27 cellular contexts compared by ENCODE assay signal in the genomic region with DNA sequence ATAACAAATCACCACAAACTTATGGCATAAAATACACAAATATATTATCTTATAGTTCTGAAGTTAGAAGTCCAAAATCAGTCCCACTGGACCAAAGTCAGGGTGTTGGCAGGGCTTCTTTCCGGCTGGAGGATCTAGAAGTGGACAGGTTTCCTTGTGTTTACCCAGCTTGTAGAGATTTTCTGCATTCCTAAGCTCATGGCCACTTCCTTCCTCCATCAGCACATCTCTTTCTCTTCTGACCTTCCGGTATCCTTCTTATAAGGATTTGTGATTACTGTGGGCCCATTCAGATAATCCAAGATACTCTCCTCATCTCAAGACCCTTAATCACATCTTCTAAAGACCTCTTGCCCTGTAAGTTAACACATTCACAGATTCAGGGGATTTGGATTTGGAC.
"Had no signal": no experiment of that assay in that cellular context is flagged by ENCODE, and none has a peak within 500 bp of the region (broad histone marks: within the 10 kb centered on the region; RNA-seq: fewer than 3 reads in every experiment).

No MANE protein-coding gene starts in this region.

- H3K27ac ChIP-seq: esophagus squamous epithelium, heart right ventricle, lower lobe of right lung, neutrophil, pancreas, sigmoid colon, stomach, thyroid gland, vagina had no signal

- FAIRE-seq: colon, keratinocyte, pancreas had no signal

- H3K9me3 ChIP-seq: esophagus squamous epithelium, heart right ventricle, lower lobe of right lung, mucosa of descending colon, neutrophil, pancreas, sigmoid colon, stomach, thyroid gland, vagina had no signal

- H3K4me3 ChIP-seq: esophagus squamous epithelium, heart right ventricle, lower lobe of right lung, mucosa of descending colon, pancreas, sigmoid colon, stomach, thyroid gland, vagina had no signal

- H3K36me3 ChIP-seq: esophagus squamous epithelium, heart right ventricle, lower lobe of right lung, neutrophil, pancreas, sigmoid colon, stomach, thyroid gland, vagina had no signal

- ATAC-seq: heart right ventricle; left ventricle myocardium superior; lower lobe of right lung; mucosa of descending colon; natural killer cell treated with Interleukin-12 subunit alpha and Interleukin-12 subunit beta and Interleukin-15 and Interleukin-18, amount 100 ng/mL, for 72 hours; pancreas; stimulated activated effector memory CD8-positive, alpha-beta T cell treated with anti-CD3 and anti-CD28 coated beads, Interleukin-12 subunit alpha, Interleukin-12 subunit beta, amount 100 ng/mL, for 72 hours had no signal

- DNase-seq: effector CD8-positive, alpha-beta T cell; endodermal cell; erythroblast; esophagus squamous epithelium; foreskin melanocyte; glutamatergic neuron; heart right ventricle; hippocampal formation; immature natural killer cell; left ventricle myocardium superior; lower lobe of right lung; mucosa of descending colon; naive B cell; pancreas; sigmoid colon; stimulated activated CD4-positive, alpha-beta T cell treated with anti-CD3 and anti-CD28 coated beads, Interleukin-2, amount 100 ng/mL, for 24 hours; stimulated activated CD4-positive, alpha-beta T cell treated with anti-CD3 and anti-CD28 coated beads, Interleukin-4, amount 100 ng/mL, for 24 hours; stimulated activated naive CD4-positive, alpha-beta T cell treated with Interleukin-2 at 50 U/mL for 16 hours; stomach; thyroid gland; trophoblast cell had no signal

- H3K27me3 ChIP-seq: esophagus squamous epithelium, heart right ventricle, neutrophil, pancreas, sigmoid colon, stomach, thyroid gland, vagina had no signal

- H3K4me1 ChIP-seq: esophagus squamous epithelium, heart right ventricle, lower lobe of right lung, pancreas, sigmoid colon, stomach, thyroid gland, vagina had no signal
